17 cellular contexts compared by ENCODE assay signal in genomic region chr6:87828044-87828443, GRCh38.
"Had no signal": no experiment of that assay in that cellular context is flagged by ENCODE, and none has a peak within 500 bp of the region (broad histone marks: within the 10 kb centered on the region; RNA-seq: fewer than 3 reads in every experiment).

No MANE protein-coding gene starts in this region.

- H3K4me3 ChIP-seq: coronary artery, esophagus squamous epithelium, tibial artery, uterus had no signal

- H3K4me1 ChIP-seq: uterus had no signal

- H3K27me3 ChIP-seq: esophagus squamous epithelium, uterus had no signal

- H3K27ac ChIP-seq: coronary artery, esophagus squamous epithelium, tibial artery, uterus had no signal

- DNase-seq: activated B cell treated with CpG ODN at 0.5 μM for 24 hours; activated CD4-positive, alpha-beta T cell treated with anti-CD3 and anti-CD28 coated beads, Interleukin-2, amount 10 ng/mL, durations not matched to agents 7 days and 5 days; activated naive CD8-positive, alpha-beta T cell treated with anti-CD3 and anti-CD28 coated beads, Interleukin-2, amount 10 ng/mL, durations not matched to agents 7 days and 5 days; central memory CD4-positive, alpha-beta T cell; effector CD4-positive, alpha-beta T cell; esophagus squamous epithelium; kidney glomerular epithelial cell; mesendoderm; natural killer cell; nucleus accumbens; posterior cingulate gyrus; stimulated activated CD4-positive, alpha-beta T cell treated with anti-CD3 and anti-CD28 coated beads, Interleukin-15, amount 100 ng/mL, for 24 hours; stimulated activated CD4-positive, alpha-beta T cell treated with anti-CD3 and anti-CD28 coated beads, Interleukin-4, amount 100 ng/mL, for 1 hour; stimulated activated naive CD4-positive, alpha-beta T cell; tibial artery; uterus had no signal

- H3K9me3 ChIP-seq: esophagus squamous epithelium, tibial artery, uterus had no signal

- ATAC-seq: natural killer cell had no signal

- H3K36me3 ChIP-seq: esophagus squamous epithelium, tibial artery, uterus had no signal
